ENCODE assay signal across 13 cellular contexts in the genomic region with DNA sequence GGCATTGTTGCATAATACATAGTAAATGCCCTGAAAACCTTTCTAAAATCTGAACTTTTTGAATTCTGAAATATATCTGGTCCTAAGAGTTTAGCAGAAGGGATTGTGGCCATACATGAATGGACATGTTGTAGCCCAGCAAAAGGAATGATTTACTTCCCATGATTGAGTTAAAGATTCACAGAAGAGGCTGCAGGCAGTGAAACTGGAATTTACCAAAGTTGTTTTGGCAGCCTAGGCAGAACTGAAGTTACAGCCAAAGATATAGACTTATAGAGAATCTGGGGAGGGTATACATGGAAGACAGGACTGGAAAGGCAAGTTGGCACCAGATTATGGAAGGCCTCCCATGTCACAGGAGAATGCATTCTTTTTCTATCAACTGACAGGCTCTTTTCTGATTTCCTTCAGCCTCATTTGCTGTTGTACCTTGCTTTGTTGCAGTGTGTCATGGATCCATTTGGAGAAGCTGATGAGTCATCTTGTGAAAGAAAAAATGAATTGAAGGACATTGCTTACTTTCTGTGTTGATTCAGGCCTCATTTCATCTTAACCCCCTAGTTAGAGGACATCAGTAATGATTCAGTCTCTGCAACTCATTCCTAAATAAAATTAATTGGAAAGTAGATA.
DNase-seq lines count a peak whose midpoint lies in the region; ATAC-seq and TF ChIP-seq lines count a peak whose summit lies in the region.
"Had no signal": no experiment of that assay in that cellular context is flagged by ENCODE, and none has a peak within 500 bp of the region (broad histone marks: within the 10 kb centered on the region; RNA-seq: fewer than 3 reads in every experiment).

No MANE protein-coding gene starts in this region.

- no peak for TF ChIP-seq CTCF in brain (conservative IDR thresholded peaks at IDR 0.05)

- intact Hi-C loops in left colon (cut with DNase I, micrococcal nuclease): no loop called here

- H3K4me1 Mint-ChIP-seq in brain: peaks cover 91% of the 10 kb centered on the region
- H3K4me1 Mint-ChIP-seq: CD8-positive, alpha-beta memory T cell had no signal

- peak; percentile 38 for ATAC-seq in HG03175 (IDR thresholded peaks at IDR 0.05; ENCODE audit: unreplicated experiment)
- peak; percentile 34 for ATAC-seq in left colon
- ATAC-seq in GM18517 (IDR thresholded peaks at IDR 0.05; ENCODE audit: unreplicated experiment): no peak
- ATAC-seq in GM18498 (IDR thresholded peaks at IDR 0.05; ENCODE audit: unreplicated experiment): no peak

- DNase-seq in AG20443 (ENCODE audit: low spot score): peak; percentile 11
- no peak for DNase-seq in left colon
- DNase-seq in GM19238 (ENCODE audit: insufficient read length, low spot score): no peak
- DNase-seq in T-helper 9 cell: no peak
- DNase-seq: activated CD8-positive, alpha-beta memory T cell treated with anti-CD3 and anti-CD28 coated beads for 24 hours; CD8-positive, alpha-beta memory T cell; NCI-H748 treated with DMSO at 0.1 percent for 48 hours; right lobe of liver; SW 1271 had no signal

- peaks cover 3% of the 10 kb centered on the region for H3K27me3 Mint-ChIP-seq in brain
- H3K27me3 Mint-ChIP-seq: CD8-positive, alpha-beta memory T cell had no signal

- H3K4me3 Mint-ChIP-seq in brain: peak overlapping the region in 3 of 5 experiments; percentile 3 to 52 (median 8)
- H3K4me3 Mint-ChIP-seq: CD8-positive, alpha-beta memory T cell had no signal

- no peaks in the 10 kb centered on the region for H3K36me3 Mint-ChIP-seq in brain

- H3K9me3 Mint-ChIP-seq in brain: no peaks in the 10 kb centered on the region
- H3K9me3 Mint-ChIP-seq: CD8-positive, alpha-beta memory T cell had no signal

- H3K27ac Mint-ChIP-seq in brain: peak overlapping the region; percentile 30 to 95 (median 85)
- H3K27ac Mint-ChIP-seq: CD8-positive, alpha-beta memory T cell had no signal

Comparison
In these comparisons a context has a peak if more than half of its experiments do, and no peak if none do; other contexts are left out.
1. ATAC-seq: peak in HG03175 (single experiment) and left colon (single experiment); none in GM18517 (single experiment) and GM18498 (single experiment).